32 cellular contexts compared by ENCODE assay signal in the genomic region with DNA sequence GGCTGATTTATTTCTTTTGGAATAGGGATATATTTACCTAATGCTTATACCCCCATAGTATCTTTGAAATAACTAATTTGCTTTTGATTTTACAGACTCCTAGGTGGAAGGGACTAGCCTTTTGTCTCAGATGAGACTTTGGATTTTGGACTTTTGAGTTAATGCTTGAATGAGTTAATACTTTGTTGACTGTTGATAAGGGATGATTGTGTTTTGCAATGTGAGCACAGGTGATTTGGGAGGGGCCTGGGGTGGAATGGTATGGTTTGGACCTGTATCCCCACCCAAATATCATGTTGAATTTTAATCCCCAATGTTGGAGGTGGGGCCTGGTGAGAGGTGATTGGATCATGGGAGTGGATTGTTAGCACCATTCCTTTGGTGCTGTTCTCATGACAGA.
"Had no signal": no experiment of that assay in that cellular context is flagged by ENCODE, and none has a peak within 500 bp of the region (broad histone marks: within the 10 kb centered on the region; RNA-seq: fewer than 3 reads in every experiment).

No MANE protein-coding gene starts in this region.

- H3K4me1 Mint-ChIP-seq: activated CD4-positive, alpha-beta T cell treated with anti-CD3 and anti-CD28 coated beads for 36 hours; activated CD4-positive, alpha-beta T cell treated with anti-CD3 and anti-CD28 coated beads, Interleukin-2, amount 10 ng/mL, durations not matched to agents 24 days and 14 days; activated CD8-positive, alpha-beta memory T cell treated with anti-CD3 and anti-CD28 coated beads, Interleukin-2, amount 10 ng/mL, durations not matched to agents 7 days and 5 days; activated naive CD4-positive, alpha-beta T cell treated with anti-CD3 and anti-CD28 coated beads, Interleukin-2, amount 50 U/mL, for 24 hours; activated naive CD8-positive, alpha-beta T cell treated with anti-CD3 and anti-CD28 coated beads for 36 hours; activated naive CD8-positive, alpha-beta T cell treated with anti-CD3 and anti-CD28 coated beads, Interleukin-2, amount 50 U/mL, for 24 hours had no signal

- H3K9me3 ChIP-seq: adrenal gland, body of pancreas, gastrocnemius medialis had no signal

- H3K9me3 Mint-ChIP-seq: activated naive CD4-positive, alpha-beta T cell treated with anti-CD3 and anti-CD28 coated beads, Interleukin-2, amount 50 U/mL, for 24 hours had no signal

- ATAC-seq: activated CD4-positive, alpha-beta T cell treated with anti-CD3 and anti-CD28 coated beads for 36 hours; activated CD8-positive, alpha-beta memory T cell treated with anti-CD3 and anti-CD28 coated beads, Interleukin-2, amount 10 ng/mL, durations not matched to agents 7 days and 5 days; activated CD8-positive, alpha-beta T cell treated with anti-CD3 and anti-CD28 coated beads, Interleukin-2, amount 10 ng/mL, durations not matched to agents 7 days and 5 days; activated naive CD8-positive, alpha-beta T cell treated with anti-CD3 and anti-CD28 coated beads, Interleukin-2, amount 50 U/mL, for 24 hours; body of pancreas; foreskin keratinocyte; gastrocnemius medialis had no signal

- H3K27ac Mint-ChIP-seq: activated CD4-positive, alpha-beta memory T cell treated with anti-CD3 and anti-CD28 coated beads for 36 hours; activated CD4-positive, alpha-beta T cell treated with anti-CD3 and anti-CD28 coated beads for 36 hours; activated CD4-positive, alpha-beta T cell treated with anti-CD3 and anti-CD28 coated beads, Interleukin-2, amount 10 ng/mL, durations not matched to agents 24 days and 14 days; activated CD8-positive, alpha-beta memory T cell treated with anti-CD3 and anti-CD28 coated beads, Interleukin-2, amount 10 ng/mL, durations not matched to agents 7 days and 5 days; activated CD8-positive, alpha-beta T cell treated with anti-CD3 and anti-CD28 coated beads, Interleukin-2, amount 10 ng/mL, durations not matched to agents 7 days and 5 days; activated naive CD4-positive, alpha-beta T cell treated with anti-CD3 and anti-CD28 coated beads for 36 hours; activated naive CD4-positive, alpha-beta T cell treated with anti-CD3 and anti-CD28 coated beads, Interleukin-2, amount 50 U/mL, for 24 hours; activated naive CD8-positive, alpha-beta T cell treated with anti-CD3 and anti-CD28 coated beads for 36 hours; activated naive CD8-positive, alpha-beta T cell treated with anti-CD3 and anti-CD28 coated beads, Interleukin-2, amount 50 U/mL, for 24 hours; activated T-helper 1 cell treated with anti-CD3 and anti-CD28 coated beads, Interleukin-12 subunit alpha, Interleukin-12 subunit beta, Interleukin-2, Interleukin-4 antibody, amounts not matched to agents 30 ng/mL and 10 ng/mL and 1 ng/mL, durations not matched to agents 14 hours and 24 hours and 36 hours; activated T-helper 2 cell treated with anti-CD3 and anti-CD28 coated beads, Interferon-gamma antibody, Interleukin-2, Interleukin-4, amounts not matched to agents 10 μg/mL and 5 μg/mL and 100 μg/mL, durations not matched to agents 14 hours and 24 hours and 36 hours; dendritic cell treated with granulocyte-macrophage colony-stimulating factor and Interleukin-4, amounts not matched to agents 40 ng/mL and 50 ng/mL, for 4 days had no signal

- H3K27me3 ChIP-seq: adrenal gland, body of pancreas, esophagus muscularis mucosa, foreskin keratinocyte, gastrocnemius medialis had no signal

- H3K4me3 Mint-ChIP-seq: activated CD4-positive, alpha-beta memory T cell treated with anti-CD3 and anti-CD28 coated beads for 36 hours; activated CD4-positive, alpha-beta T cell treated with anti-CD3 and anti-CD28 coated beads for 36 hours; activated CD4-positive, alpha-beta T cell treated with anti-CD3 and anti-CD28 coated beads, Interleukin-2, amount 10 ng/mL, durations not matched to agents 24 days and 14 days; activated CD8-positive, alpha-beta memory T cell treated with anti-CD3 and anti-CD28 coated beads, Interleukin-2, amount 10 ng/mL, durations not matched to agents 7 days and 5 days; activated CD8-positive, alpha-beta T cell treated with anti-CD3 and anti-CD28 coated beads, Interleukin-2, amount 10 ng/mL, durations not matched to agents 7 days and 5 days; activated naive CD4-positive, alpha-beta T cell treated with anti-CD3 and anti-CD28 coated beads for 36 hours; activated naive CD4-positive, alpha-beta T cell treated with anti-CD3 and anti-CD28 coated beads, Interleukin-2, amount 50 U/mL, for 24 hours; activated naive CD8-positive, alpha-beta T cell treated with anti-CD3 and anti-CD28 coated beads for 36 hours; activated naive CD8-positive, alpha-beta T cell treated with anti-CD3 and anti-CD28 coated beads, Interleukin-2, amount 50 U/mL, for 24 hours; activated T-helper 1 cell treated with anti-CD3 and anti-CD28 coated beads, Interleukin-12 subunit alpha, Interleukin-12 subunit beta, Interleukin-2, Interleukin-4 antibody, amounts not matched to agents 30 ng/mL and 10 ng/mL and 1 ng/mL, durations not matched to agents 14 hours and 24 hours and 36 hours; dendritic cell treated with granulocyte-macrophage colony-stimulating factor and Interleukin-4, amounts not matched to agents 40 ng/mL and 50 ng/mL, for 4 days had no signal

- H3K27me3 Mint-ChIP-seq: activated CD4-positive, alpha-beta memory T cell treated with anti-CD3 and anti-CD28 coated beads for 36 hours; activated CD4-positive, alpha-beta T cell treated with anti-CD3 and anti-CD28 coated beads for 36 hours; activated CD4-positive, alpha-beta T cell treated with anti-CD3 and anti-CD28 coated beads, Interleukin-2, amount 10 ng/mL, durations not matched to agents 24 days and 14 days; activated CD8-positive, alpha-beta memory T cell treated with anti-CD3 and anti-CD28 coated beads, Interleukin-2, amount 10 ng/mL, durations not matched to agents 7 days and 5 days; activated naive CD4-positive, alpha-beta T cell treated with anti-CD3 and anti-CD28 coated beads, Interleukin-2, amount 50 U/mL, for 24 hours; activated naive CD8-positive, alpha-beta T cell treated with anti-CD3 and anti-CD28 coated beads for 36 hours; activated naive CD8-positive, alpha-beta T cell treated with anti-CD3 and anti-CD28 coated beads, Interleukin-2, amount 50 U/mL, for 24 hours; dendritic cell treated with granulocyte-macrophage colony-stimulating factor and Interleukin-4, amounts not matched to agents 40 ng/mL and 50 ng/mL, for 4 days had no signal

- H3K27ac ChIP-seq: adrenal gland, body of pancreas, coronary artery, dorsolateral prefrontal cortex, esophagus muscularis mucosa, foreskin keratinocyte, gastrocnemius medialis had no signal

- DNase-seq: activated CD4-positive, alpha-beta memory T cell treated with anti-CD3 and anti-CD28 coated beads for 36 hours; activated CD4-positive, alpha-beta T cell treated with anti-CD3 and anti-CD28 coated beads for 36 hours; activated CD4-positive, alpha-beta T cell treated with anti-CD3 and anti-CD28 coated beads, Interleukin-2, amount 10 ng/mL, durations not matched to agents 24 days and 14 days; activated CD4-positive, CD25-positive, alpha-beta regulatory T cell; activated CD4-positive, CD25-positive, alpha-beta regulatory T cell treated with anti-CD3 and anti-CD28 coated beads, Interleukin-2, amount 50 U/mL, for 72 hours; activated CD8-positive, alpha-beta memory T cell treated with anti-CD3 and anti-CD28 coated beads, Interleukin-2, amount 10 ng/mL, durations not matched to agents 7 days and 5 days; activated CD8-positive, alpha-beta memory T cell treated with anti-CD3 and anti-CD28 coated beads, Interleukin-2, amount 50 U/mL, for 4 hours; activated CD8-positive, alpha-beta T cell treated with anti-CD3 and anti-CD28 coated beads, Interleukin-2, amount 10 ng/mL, durations not matched to agents 7 days and 5 days; activated effector memory CD4-positive, alpha-beta T cell treated with anti-CD3 and anti-CD28 coated beads, Interleukin-2, amount 50 U/mL, for 16 hours; activated naive CD4-positive, alpha-beta T cell treated with anti-CD3 and anti-CD28 coated beads for 36 hours; activated naive CD8-positive, alpha-beta T cell treated with anti-CD3 and anti-CD28 coated beads for 36 hours; activated naive CD8-positive, alpha-beta T cell treated with anti-CD3 and anti-CD28 coated beads, Interleukin-2, amount 50 U/mL, for 24 hours; activated T-cell treated with anti-CD3 and anti-CD28 coated beads, Interleukin-2, amount 50 U/mL, for 1 hour; activated T-cell treated with anti-CD3 and anti-CD28 coated beads, Interleukin-2, amount 50 U/mL, for 48 hours; adrenal gland; amygdala; aorta; body of pancreas; caudate nucleus; dorsolateral prefrontal cortex; effector memory CD4-positive, alpha-beta T cell; erythroblast; foreskin keratinocyte; gastrocnemius medialis; glutamatergic neuron; T-helper 2 cell had no signal

- H3K4me1 ChIP-seq: adrenal gland, body of pancreas, esophagus muscularis mucosa, foreskin keratinocyte, gastrocnemius medialis had no signal

- H3K4me3 ChIP-seq: adrenal gland, body of pancreas, coronary artery, dorsolateral prefrontal cortex, esophagus muscularis mucosa, gastrocnemius medialis had no signal

- H3K36me3 ChIP-seq: adrenal gland, esophagus muscularis mucosa, gastrocnemius medialis had no signal
